Comparison of ENCODE assay signal across 10 cellular contexts in the genomic region with DNA sequence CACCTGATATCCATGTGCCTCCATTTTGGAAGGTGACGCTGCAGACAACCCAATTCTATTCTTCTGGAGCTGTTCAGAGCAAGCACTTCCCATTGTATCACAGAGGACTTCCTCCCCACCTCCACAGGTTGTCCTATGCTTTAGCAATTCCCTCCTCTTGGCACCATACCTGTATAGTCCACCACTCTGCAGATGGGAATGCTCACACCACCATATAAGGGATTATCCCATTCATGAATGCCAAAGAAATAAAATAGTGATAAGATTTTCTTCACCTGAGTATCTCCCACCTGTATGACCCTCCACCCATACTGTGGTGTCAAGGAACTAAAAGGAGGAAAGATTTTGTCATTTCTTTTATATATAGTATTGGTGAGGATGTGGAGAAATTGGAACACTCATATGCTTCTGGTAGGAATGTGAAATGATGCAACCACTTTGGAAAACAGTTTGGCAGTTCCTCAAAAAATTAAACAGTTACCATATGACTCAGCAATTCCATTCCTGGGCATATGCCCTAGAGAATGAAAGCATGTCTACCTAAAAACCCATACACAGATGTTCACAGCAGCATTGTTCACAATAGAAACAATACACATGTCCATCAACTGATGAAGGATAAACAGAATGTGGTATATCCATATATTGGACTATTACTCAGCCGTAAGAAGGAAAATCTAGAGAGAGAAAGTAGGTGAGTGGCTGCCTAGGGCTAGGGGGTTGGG.
DNase-seq lines count a peak whose midpoint lies in the region; ATAC-seq, FAIRE-seq and TF ChIP-seq lines count a peak whose summit lies in the region.
"Had no signal": no experiment of that assay in that cellular context is flagged by ENCODE, and none has a peak within 500 bp of the region (broad histone marks: within the 10 kb centered on the region; RNA-seq: fewer than 3 reads in every experiment).

No MANE protein-coding gene starts in this region.

- H3K27me3 ChIP-seq in endothelial cell of umbilical vein (ENCODE audit: control insufficient read depth in 2 of 2, insufficient read depth in 2 of 2, low read length in 2 of 2) (no peaks in the 10 kb centered on the region), pancreas (no peaks in the 10 kb centered on the region)
- H3K27me3 ChIP-seq: stomach had no signal

- TF ChIP-seq CTCF in endothelial cell of umbilical vein (IDR thresholded peaks at IDR 0.05; ENCODE audit: extremely low read depth in 1 of 2, insufficient read depth in 1 of 2, low read depth in 1 of 2, low read length in 2 of 2) (no peak), pancreas (IDR thresholded peaks at IDR 0.05) (no peak)

- H3K9ac ChIP-seq in endothelial cell of umbilical vein (replicated peaks; ENCODE audit: extremely low read depth, insufficient read depth, low read length), result no peak overlapping the region

- no peak overlapping the region for H3K4me2 ChIP-seq in endothelial cell of umbilical vein (ENCODE audit: insufficient read depth, low read length)

- no peaks in the 10 kb centered on the region for H3K79me2 ChIP-seq in endothelial cell of umbilical vein (ENCODE audit: control insufficient read depth, insufficient read depth, low read length)

- peak; percentile 38 for FAIRE-seq in endothelial cell of umbilical vein (lab: Jason Lieb, UNC)
- no peak for FAIRE-seq in pancreas (lab: Jason Lieb, UNC)

- BruUV-seq in endothelial cell of umbilical vein (replicated peaks; lab: Mats Ljungman, UMichigan), result no TSS peak

- intact Hi-C loops in endothelial cell of umbilical vein (cut with micrococcal nuclease) (no loop called here), pancreas (cut with DNase I) (no loop called here), head of caudate nucleus (cut with DNase I) (no loop called here)

- no peaks in the 10 kb centered on the region for H4K20me1 ChIP-seq in endothelial cell of umbilical vein (replicated peaks; ENCODE audit: control insufficient read depth, extremely low read depth, insufficient read depth, low read length)

- ATAC-seq in pancreas, result peak in 3 of 4 donors; percentile 39 to 63 (median 54)
- no peak for ATAC-seq in stimulated activated effector memory CD8-positive, alpha-beta T cell treated with anti-CD3 and anti-CD28 coated beads, Interleukin-12 subunit alpha, Interleukin-12 subunit beta, amount 100 ng/mL, for 72 hours

- H3K36me3 Mint-ChIP-seq in stimulated activated effector memory CD8-positive, alpha-beta T cell treated with anti-CD3 and anti-CD28 coated beads, Interleukin-12 subunit alpha, Interleukin-12 subunit beta, amount 100 ng/mL, for 72 hours, result no peaks in the 10 kb centered on the region

- H3K4me1 Mint-ChIP-seq in stimulated activated effector memory CD8-positive, alpha-beta T cell treated with anti-CD3 and anti-CD28 coated beads, Interleukin-12 subunit alpha, Interleukin-12 subunit beta, amount 100 ng/mL, for 72 hours, result no peaks in the 10 kb centered on the region

- H3K9me3 ChIP-seq in endothelial cell of umbilical vein (replicated peaks; ENCODE audit: control insufficient read depth, insufficient read depth, low read length) (no peaks in the 10 kb centered on the region), pancreas (no peaks in the 10 kb centered on the region)
- H3K9me3 ChIP-seq: stomach had no signal

- CTCF ChIA-PET in endothelial cell of umbilical vein (lab: Charles Lee), result no interaction called here

- dilution Hi-C loops in endothelial cell of umbilical vein (cut with MboI; ENCODE audit: extremely low pct_ligation_motif_present, low sequenced_read_pairs), result no loop called here

- POLR2A ChIA-PET in endothelial cell of umbilical vein (lab: Charles Lee), result no interaction called here

- H3K27ac Mint-ChIP-seq in stimulated activated effector memory CD8-positive, alpha-beta T cell treated with anti-CD3 and anti-CD28 coated beads, Interleukin-12 subunit alpha, Interleukin-12 subunit beta, amount 100 ng/mL, for 72 hours, result no peak overlapping the region
- H3K27ac Mint-ChIP-seq: nephron progenitor cell had no signal

- H3K4me3 ChIP-seq in endothelial cell of umbilical vein (replicated peaks in 1 of 3; ENCODE audit: insufficient read depth in 1 of 3, low read depth in 1 of 3, low read length in 3 of 3) (no peak overlapping the region), pancreas (no peak overlapping the region)
- H3K4me3 ChIP-seq: stomach had no signal

- no peaks in the 10 kb centered on the region for H3K9me3 Mint-ChIP-seq in stimulated activated effector memory CD8-positive, alpha-beta T cell treated with anti-CD3 and anti-CD28 coated beads, Interleukin-12 subunit alpha, Interleukin-12 subunit beta, amount 100 ng/mL, for 72 hours

- TF ChIP-seq POLR2A in endothelial cell of umbilical vein (IDR thresholded peaks at IDR 0.05; ENCODE audit: low read depth, low read length), result no peak

- DNase-seq in GDM1 (lab: John Stamatoyannopoulos, UW), result peak; percentile 0
- DNase-seq in NCI-H226, result peak; percentile 90
- peak; percentile 27 for DNase-seq in endothelial cell of umbilical vein (ENCODE audit: low read depth, low spot score)
- no peak for DNase-seq in pancreas
- DNase-seq in NCI-H510A treated with DMSO at 0.1 percent for 48 hours (lab: John Stamatoyannopoulos, UW), result no peak
- DNase-seq in head of caudate nucleus, result no peak
- DNase-seq in stimulated activated effector memory CD8-positive, alpha-beta T cell treated with anti-CD3 and anti-CD28 coated beads, Interleukin-12 subunit alpha, Interleukin-12 subunit beta, amount 100 ng/mL, for 72 hours (ENCODE audit: low spot score in 2 of 2), result no peak
- DNase-seq: hypothalamus, nephron progenitor cell, stomach had no signal

- no peak overlapping the region for H2AFZ ChIP-seq in endothelial cell of umbilical vein (ENCODE audit: low read depth, low read length)

- H3K4me1 ChIP-seq in endothelial cell of umbilical vein (ENCODE audit: control insufficient read depth, extremely low read depth, insufficient read depth, low read length) (no peaks in the 10 kb centered on the region), pancreas (no peaks in the 10 kb centered on the region)

- no peaks in the 10 kb centered on the region for H3K9me1 ChIP-seq in endothelial cell of umbilical vein (replicated peaks; ENCODE audit: control insufficient read depth, extremely low read depth, insufficient read depth, low read length)

- 90 to 96% methylated on average over 2 of the region's 2 CpGs for WGBS in pancreas, 2 donors

- H3K27ac ChIP-seq in endothelial cell of umbilical vein (ENCODE audit: insufficient read depth, low read depth, low read length) (no peak overlapping the region), pancreas (no peak overlapping the region)
- H3K27ac ChIP-seq: stomach had no signal

- H3K4me3 Mint-ChIP-seq in stimulated activated effector memory CD8-positive, alpha-beta T cell treated with anti-CD3 and anti-CD28 coated beads, Interleukin-12 subunit alpha, Interleukin-12 subunit beta, amount 100 ng/mL, for 72 hours, result no peak overlapping the region
- H3K4me3 Mint-ChIP-seq: nephron progenitor cell had no signal

- H3K36me3 ChIP-seq in endothelial cell of umbilical vein (ENCODE audit: control insufficient read depth in 2 of 2, extremely low read depth in 1 of 2, insufficient read depth in 2 of 2, low read length in 2 of 2), result peaks cover 9 to 25% of the 10 kb centered on the region in 2 experiments
- H3K36me3 ChIP-seq in pancreas, result no peaks in the 10 kb centered on the region
- H3K36me3 ChIP-seq: stomach had no signal

TF ChIP-seq in endothelial cell of umbilical vein, 7 proteins besides CTCF, POLR2A, EP300 and RAD21:
- no peak for TF ChIP-seq EZH2 (IDR thresholded peaks at IDR 0.05; ENCODE audit: borderline replicate concordance, low read depth, low read length, severe bottlenecking)
- peak; percentile 38 for TF ChIP-seq JUN (IDR thresholded peaks at IDR 0.05; ENCODE audit: borderline replicate concordance, insufficient read depth, insufficient read length, low read depth)

Comparison
In these comparisons a context has a peak if more than half of its experiments do, and no peak if none do; other contexts are left out.
1. DNase-seq: peak in GDM1 (single experiment), NCI-H226 (single experiment) and endothelial cell of umbilical vein (single experiment); none in pancreas (0 of 6), NCI-H510A treated with DMSO at 0.1 percent for 48 hours (single experiment), head of caudate nucleus (0 of 42) and stimulated activated effector memory CD8-positive, alpha-beta T cell treated with anti-CD3 and anti-CD28 coated beads, Interleukin-12 subunit alpha, Interleukin-12 subunit beta, amount 100 ng/mL, for 72 hours (0 of 2).